13 cellular contexts compared by ENCODE assay signal in the genomic region with DNA sequence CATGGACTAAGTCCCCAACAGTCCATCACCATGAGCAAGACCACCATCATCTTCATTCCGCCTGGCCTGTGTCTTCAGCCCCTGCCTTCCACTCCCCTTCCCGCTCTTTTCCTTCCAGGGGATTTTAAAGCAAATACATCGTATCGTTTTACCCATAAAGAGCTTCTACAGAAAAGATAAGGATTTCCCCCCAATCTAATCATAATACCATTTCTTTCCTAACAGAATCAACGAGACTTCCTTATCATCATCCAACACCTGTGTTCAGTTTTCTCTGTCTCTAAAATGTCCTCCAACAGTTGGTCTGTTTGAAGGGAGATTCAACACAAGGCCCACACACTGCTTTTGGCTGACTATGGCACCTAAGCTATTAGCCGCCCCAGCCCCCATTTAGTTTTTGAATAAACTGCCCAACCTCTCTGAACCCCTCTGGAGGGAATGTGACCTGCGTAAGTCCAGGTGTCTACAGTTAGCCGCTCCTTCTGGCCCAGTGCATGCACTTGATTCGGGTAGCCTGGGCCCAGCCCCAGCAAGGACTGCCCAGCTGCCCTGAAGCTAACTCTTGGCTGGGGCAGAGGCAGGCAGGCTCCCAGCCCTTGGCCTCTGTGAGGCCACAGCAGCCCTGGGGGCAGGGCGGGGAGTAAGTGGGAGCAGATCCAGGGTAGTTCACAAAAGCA. TPM values are rescaled to one million over a fixed set of nuclear protein-coding genes. Genes with fewer than 3 reads are reported as not detected.
DNase-seq lines count a peak whose midpoint lies in the region; ATAC-seq and TF ChIP-seq lines count a peak whose summit lies in the region.
"Had no signal": no experiment of that assay in that cellular context is flagged by ENCODE, and none has a peak within 500 bp of the region (broad histone marks: within the 10 kb centered on the region; RNA-seq: fewer than 3 reads in every experiment).

No MANE protein-coding gene starts in this region.

- dilution Hi-C loops in mammary epithelial cell (cut with HindIII; ENCODE audit: low sequenced_read_pairs) = no loop called here

- no peaks in the 10 kb centered on the region for H3K36me3 Mint-ChIP-seq in activated naive CD8-positive, alpha-beta T cell treated with anti-CD3 and anti-CD28 coated beads, Interleukin-2, amount 50 U/mL, for 24 hours (ENCODE audit: low read depth)
- H3K36me3 Mint-ChIP-seq in type B pancreatic cell (no peaks in the 10 kb centered on the region), glutamatergic neuron (ENCODE audit: unreplicated experiment) (no peaks in the 10 kb centered on the region)

- peak overlapping the region; percentile 19 for H3K4me2 ChIP-seq in mammary epithelial cell (ENCODE audit: insufficient read depth, low read depth, low read length)

- BruUV-seq in mammary epithelial cell (replicated peaks; lab: Mats Ljungman, UMichigan) = no TSS peak

- no peaks in the 10 kb centered on the region for H3K9me3 ChIP-seq in mammary epithelial cell (replicated peaks; ENCODE audit: insufficient read depth, low read length)
- H3K9me3 ChIP-seq in breast epithelium = no peaks in the 10 kb centered on the region

- H3K4me3 Mint-ChIP-seq in activated naive CD8-positive, alpha-beta T cell treated with anti-CD3 and anti-CD28 coated beads, Interleukin-2, amount 50 U/mL, for 24 hours = no peak overlapping the region
- H3K4me3 Mint-ChIP-seq in type B pancreatic cell (no peak overlapping the region), glutamatergic neuron (ENCODE audit: unreplicated experiment) (no peak overlapping the region)
- H3K4me3 Mint-ChIP-seq: H9; T-helper 2 cell treated with Interferon-gamma antibody and Interleukin-4, amounts not matched to agents 5 μg/mL and 100 μg/mL, for 36 hours had no signal

- H3K9me3 Mint-ChIP-seq in activated naive CD8-positive, alpha-beta T cell treated with anti-CD3 and anti-CD28 coated beads, Interleukin-2, amount 50 U/mL, for 24 hours = no peaks in the 10 kb centered on the region
- H3K9me3 Mint-ChIP-seq in type B pancreatic cell (no peaks in the 10 kb centered on the region), glutamatergic neuron (ENCODE audit: unreplicated experiment) (peaks cover 14% of the 10 kb centered on the region)
- H3K9me3 Mint-ChIP-seq: H9; T-helper 2 cell treated with Interferon-gamma antibody and Interleukin-4, amounts not matched to agents 5 μg/mL and 100 μg/mL, for 36 hours had no signal

- H4K20me1 ChIP-seq in mammary epithelial cell (ENCODE audit: insufficient read depth, low read length) = no peaks in the 10 kb centered on the region

- H3K79me2 ChIP-seq in mammary epithelial cell (ENCODE audit: insufficient read depth, low read length) = no peaks in the 10 kb centered on the region

- H3K36me3 ChIP-seq in mammary epithelial cell (ENCODE audit: insufficient read depth, low read length) (no peaks in the 10 kb centered on the region), breast epithelium (no peaks in the 10 kb centered on the region)

- H3K27ac Mint-ChIP-seq in activated naive CD8-positive, alpha-beta T cell treated with anti-CD3 and anti-CD28 coated beads, Interleukin-2, amount 50 U/mL, for 24 hours = peak overlapping the region; percentile 3
- H3K27ac Mint-ChIP-seq in type B pancreatic cell (peak overlapping the region; percentile 10), glutamatergic neuron (ENCODE audit: unreplicated experiment) (no peak overlapping the region)
- H3K27ac Mint-ChIP-seq: T-helper 2 cell treated with Interferon-gamma antibody and Interleukin-4, amounts not matched to agents 5 μg/mL and 100 μg/mL, for 36 hours had no signal

- H3K9ac ChIP-seq in mammary epithelial cell (ENCODE audit: insufficient read depth, low read length) = no peak overlapping the region

- no peak for ATAC-seq in activated naive CD8-positive, alpha-beta T cell treated with anti-CD3 and anti-CD28 coated beads, Interleukin-2, amount 50 U/mL, for 24 hours
- ATAC-seq: left cardiac atrium had no signal

- CTCF ChIA-PET in mammary epithelial cell (lab: Charles Lee; ENCODE audit: low non-redundant PET) = no interaction called here

- H3K4me1 Mint-ChIP-seq in activated naive CD8-positive, alpha-beta T cell treated with anti-CD3 and anti-CD28 coated beads, Interleukin-2, amount 50 U/mL, for 24 hours = peaks cover 34% of the 10 kb centered on the region
- H3K4me1 Mint-ChIP-seq in type B pancreatic cell (ENCODE audit: unreplicated experiment) = peaks cover 58% of the 10 kb centered on the region
- H3K4me1 Mint-ChIP-seq in glutamatergic neuron (ENCODE audit: low read depth, unreplicated experiment) = peaks cover 7% of the 10 kb centered on the region

- TF ChIP-seq CTCF in mammary epithelial cell (conservative IDR thresholded peaks at IDR 0.05 in 1 of 2, IDR thresholded peaks at IDR 0.05 in 1 of 2; ENCODE audit: extremely low read depth in 1 of 2, insufficient read depth in 1 of 2, low read depth in 1 of 2, low read length in 2 of 2) (no peak), breast epithelium (IDR thresholded peaks at IDR 0.05) (no peak), type B pancreatic cell (conservative IDR thresholded peaks at IDR 0.05) (no peak), glutamatergic neuron (IDR thresholded peaks at IDR 0.05; ENCODE audit: partially characterized antibody, unreplicated experiment) (no peak)

- H3K27me3 Mint-ChIP-seq in activated naive CD8-positive, alpha-beta T cell treated with anti-CD3 and anti-CD28 coated beads, Interleukin-2, amount 50 U/mL, for 24 hours = no peaks in the 10 kb centered on the region
- H3K27me3 Mint-ChIP-seq in type B pancreatic cell = no peaks in the 10 kb centered on the region
- peaks cover 4% of the 10 kb centered on the region for H3K27me3 Mint-ChIP-seq in glutamatergic neuron (ENCODE audit: unreplicated experiment)

- in situ Hi-C loops in mammary epithelial cell (cut with MboI; ENCODE audit: low sequenced_read_pairs in 2 of 2) = no loop called here

- H3K27ac ChIP-seq in mammary epithelial cell (ENCODE audit: insufficient read depth, low read depth, low read length) (no peak overlapping the region), breast epithelium (peak overlapping the region in 1 of 2 donors; percentile 70)

- TF ChIP-seq POLR2A in breast epithelium (IDR thresholded peaks at IDR 0.05) = no peak

- H3K4me3 ChIP-seq in mammary epithelial cell (replicated peaks in 1 of 3; ENCODE audit: insufficient read depth in 1 of 3, low read depth in 2 of 3, low read length in 3 of 3) = no peak overlapping the region
- no peak overlapping the region for H3K4me3 ChIP-seq in breast epithelium

- WGBS in mammary epithelial cell (ENCODE audit: low coverage, missing lambda C conversion rate) = 69% methylated on average over 10 of the region's 10 CpGs

- intact Hi-C loops in mammary epithelial cell (cut with micrococcal nuclease) (no loop called here), breast epithelium (cut with DNase I; ENCODE audit: low total_unique reads) (no loop called here)

- no peak overlapping the region for H2AFZ ChIP-seq in mammary epithelial cell (ENCODE audit: low read depth, low read length)

- H3K4me1 ChIP-seq in mammary epithelial cell (ENCODE audit: insufficient read depth, low read length) (peaks cover 36% of the 10 kb centered on the region), breast epithelium (peaks cover 0 to 43% of the 10 kb centered on the region in 2 donors)

- no peaks in the 10 kb centered on the region for H3K27me3 ChIP-seq in mammary epithelial cell (ENCODE audit: insufficient read depth, low read length)
- no peaks in the 10 kb centered on the region for H3K27me3 ChIP-seq in breast epithelium

- DNase-seq in mammary epithelial cell = no peak
- DNase-seq in breast epithelium (ENCODE audit: low spot score in 2 of 2) = no peak
- no peak for DNase-seq in activated naive CD8-positive, alpha-beta T cell treated with anti-CD3 and anti-CD28 coated beads, Interleukin-2, amount 50 U/mL, for 24 hours
- DNase-seq in midbrain (lab: John Stamatoyannopoulos, UW) = peak; percentile 10
- no peak for DNase-seq in type B pancreatic cell (ENCODE audit: extremely low spot score, unreplicated experiment)
- DNase-seq in glutamatergic neuron = no peak
- DNase-seq in HT-29 (ENCODE audit: low spot score) = no peak
- no peak for DNase-seq in stimulated activated CD4-positive, alpha-beta T cell treated with anti-CD3 and anti-CD28 coated beads, Interleukin-4, amount 100 ng/mL, for 24 hours
- DNase-seq: activated T-cell treated with anti-CD3 and anti-CD28 coated beads for 4 hours, left cardiac atrium, MV-4-11 had no signal

RNA-seq across cellular contexts. Expression of a gene that starts 25.3 kb away (rescaled TPM):
- total RNA-seq in mammary epithelial cell (10 to 100 TPM; 13.2 to 14.0 TPM), breast epithelium (10 to 100 TPM; 17.9 to 37.3 (median 31.5) TPM), type B pancreatic cell (ENCODE audit: low replicate concordance) (45.5 and 58.1 TPM in 2 replicates), glutamatergic neuron (ENCODE audit: unreplicated experiment) (119 TPM)
- polyA plus RNA-seq in mammary epithelial cell = 6.9 TPM
- polyA minus RNA-seq in mammary epithelial cell = 7.3 TPM
- total RNA-seq in HT-29 (2014; rRNA removed; shearing (Covaris generic)) = 8.6 and 8.8 TPM in 2 replicates

RNA-seq across cellular contexts. Expression of a gene that starts 37.4 kb away (rescaled TPM):
- 10 to 100 TPM in 1 of 2 donors, 1 to 10 TPM in 1; 7.8 to 12.3 TPM for total RNA-seq in mammary epithelial cell
- 13.8 TPM for polyA plus RNA-seq in mammary epithelial cell
- 2.8 TPM for polyA minus RNA-seq in mammary epithelial cell
- total RNA-seq in breast epithelium = 10 to 100 TPM in 1 of 3 donors, 1 to 10 TPM in 2; 8.8 to 15.8 (median 9.2) TPM
- 16.6 and 17.7 TPM in 2 replicates for total RNA-seq in type B pancreatic cell (ENCODE audit: low replicate concordance)
- total RNA-seq in glutamatergic neuron (ENCODE audit: unreplicated experiment) = 25.7 TPM
- 26.8 and 31.7 TPM in 2 replicates for total RNA-seq in HT-29 (2014; rRNA removed; shearing (Covaris generic))

RNA-seq across cellular contexts. Expression of a gene that starts 51.3 kb away (rescaled TPM):
- total RNA-seq in mammary epithelial cell (1 to 10 TPM in 1 of 2 donors, under 1 TPM in 1; 0.82 to 1.7 TPM), breast epithelium (1 to 10 TPM; 3.5 to 9.4 (median 7.2) TPM), type B pancreatic cell (ENCODE audit: low replicate concordance) (6.1 and 8.1 TPM in 2 replicates), glutamatergic neuron (ENCODE audit: unreplicated experiment) (5.7 TPM)
- 0.49 TPM for polyA plus RNA-seq in mammary epithelial cell
- 0.36 TPM for polyA minus RNA-seq in mammary epithelial cell
- 3.5 and 4.1 TPM in 2 replicates for total RNA-seq in HT-29 (2014; rRNA removed; shearing (Covaris generic))
